In the genomic region with DNA sequence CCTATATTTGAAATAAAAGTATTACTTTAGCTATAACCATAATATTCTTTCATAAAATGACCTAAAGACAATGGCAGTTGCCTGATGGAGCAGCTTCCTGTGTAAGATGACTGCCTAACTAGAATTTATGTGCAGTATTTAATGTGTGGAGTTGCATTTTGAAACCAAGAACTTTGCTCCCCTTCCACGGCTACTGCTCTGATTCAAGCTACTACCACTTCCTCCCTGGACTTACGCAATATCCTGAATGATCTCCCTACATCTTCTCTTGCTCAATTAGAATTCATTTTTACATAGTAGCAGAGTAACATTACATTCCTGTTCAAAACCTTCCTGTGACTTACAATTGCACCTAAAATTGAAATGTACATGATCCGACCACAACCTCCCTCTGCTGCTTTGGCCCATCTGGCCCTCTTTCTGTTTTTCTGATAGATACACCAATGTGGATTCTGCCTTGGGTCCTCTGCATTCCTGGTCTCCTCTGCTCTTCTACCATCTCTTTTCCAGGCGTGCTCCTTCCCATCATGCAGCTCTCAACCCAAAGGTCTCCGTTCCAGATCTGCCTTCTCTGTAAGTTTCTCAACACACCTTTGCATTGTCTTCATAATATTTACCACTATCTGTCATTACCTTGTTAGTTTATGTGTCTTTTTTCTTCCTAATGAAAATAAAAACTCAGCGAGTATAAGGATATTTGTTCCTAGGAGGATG, we compare ENCODE assay signal across 11 cellular contexts. TPM values are rescaled to one million over a fixed set of nuclear protein-coding genes. Genes with fewer than 3 reads are reported as not detected.
DNase-seq lines count a peak whose midpoint lies in the region; ATAC-seq and TF ChIP-seq lines count a peak whose summit lies in the region.
"Had no signal": no experiment of that assay in that cellular context is flagged by ENCODE, and none has a peak within 500 bp of the region (broad histone marks: within the 10 kb centered on the region; RNA-seq: fewer than 3 reads in every experiment).

No MANE protein-coding gene starts in this region.

- CTCF ChIA-PET in AG04450 (lab: Charles Lee): no interaction called here
- CTCF ChIA-PET in activated CD8-positive, alpha-beta T cell treated with anti-CD3 and anti-CD28 coated beads, Interleukin-2, amount 10 ng/mL, durations not matched to agents 7 days and 5 days (lab: Charles Lee): no interaction called here

- H3K27me3 Mint-ChIP-seq in activated CD8-positive, alpha-beta T cell treated with anti-CD3 and anti-CD28 coated beads, Interleukin-2, amount 10 ng/mL, durations not matched to agents 7 days and 5 days (ENCODE audit: low read depth): no peaks in the 10 kb centered on the region

- in situ Hi-C loops in gastrocnemius medialis (cut with MboI; ENCODE audit: low sequenced_read_pairs in 4 of 4): no loop called here

- H3K27ac ChIP-seq in AG04450 (ENCODE audit: low read depth, low read length): peak overlapping the region; percentile 39
- no peak overlapping the region for H3K27ac ChIP-seq in gastrocnemius medialis
- H3K27ac ChIP-seq: VCaP had no signal

- H3K27me3 ChIP-seq in AG04450 (ENCODE audit: control insufficient read depth, insufficient read depth, low read length): no peaks in the 10 kb centered on the region
- no peaks in the 10 kb centered on the region for H3K27me3 ChIP-seq in gastrocnemius medialis

- peak; percentile 53 for ATAC-seq in activated CD8-positive, alpha-beta T cell treated with anti-CD3 and anti-CD28 coated beads, Interleukin-2, amount 10 ng/mL, durations not matched to agents 7 days and 5 days
- ATAC-seq in left colon (peak; percentile 82), gastrocnemius medialis (no peak), HG03135 (IDR thresholded peaks at IDR 0.05; ENCODE audit: unreplicated experiment) (no peak)

- H3K27ac Mint-ChIP-seq in activated CD8-positive, alpha-beta T cell treated with anti-CD3 and anti-CD28 coated beads, Interleukin-2, amount 10 ng/mL, durations not matched to agents 7 days and 5 days: peak overlapping the region; percentile 59

- TF ChIP-seq POLR2A in gastrocnemius medialis (IDR thresholded peaks at IDR 0.05): no peak

- H3K36me3 ChIP-seq in gastrocnemius medialis: no peaks in the 10 kb centered on the region

- peaks cover 13% of the 10 kb centered on the region; the same call in 1 of the 2 replicates for H3K9me3 ChIP-seq in AG04450 (ENCODE audit: control insufficient read depth, insufficient read depth, low read length)
- no peaks in the 10 kb centered on the region for H3K9me3 ChIP-seq in gastrocnemius medialis

- no peaks in the 10 kb centered on the region for H3K36me3 Mint-ChIP-seq in activated CD8-positive, alpha-beta T cell treated with anti-CD3 and anti-CD28 coated beads, Interleukin-2, amount 10 ng/mL, durations not matched to agents 7 days and 5 days (ENCODE audit: low read depth)

- intact Hi-C loops in left colon (cut with DNase I, micrococcal nuclease): no loop called here
- intact Hi-C loops in gastrocnemius medialis (cut with DNase I; ENCODE audit: low total_unique reads): no loop called here

- no peak for TF ChIP-seq CTCF in AG04450 (IDR thresholded peaks at IDR 0.05; ENCODE audit: low read depth, low read length)
- TF ChIP-seq CTCF in gastrocnemius medialis (IDR thresholded peaks at IDR 0.05 in 4 of 5, conservative IDR thresholded peaks at IDR 0.05 in 1 of 5): no peak

- H3K4me3 ChIP-seq in AG04450 (ENCODE audit: low read depth, low read length) (no peak overlapping the region), gastrocnemius medialis (no peak overlapping the region)

- peaks cover 13% of the 10 kb centered on the region for H3K4me1 Mint-ChIP-seq in activated CD8-positive, alpha-beta T cell treated with anti-CD3 and anti-CD28 coated beads, Interleukin-2, amount 10 ng/mL, durations not matched to agents 7 days and 5 days (ENCODE audit: low read depth)

- H3K4me3 Mint-ChIP-seq in activated CD8-positive, alpha-beta T cell treated with anti-CD3 and anti-CD28 coated beads, Interleukin-2, amount 10 ng/mL, durations not matched to agents 7 days and 5 days: no peak overlapping the region

- POLR2A ChIA-PET in AG04450 (lab: Yijun Ruan, JAX): no interaction called here
- POLR2A ChIA-PET in activated CD8-positive, alpha-beta T cell treated with anti-CD3 and anti-CD28 coated beads, Interleukin-2, amount 10 ng/mL, durations not matched to agents 7 days and 5 days (lab: Charles Lee): no interaction called here

- no peaks in the 10 kb centered on the region for H3K4me1 ChIP-seq in gastrocnemius medialis

- no peaks in the 10 kb centered on the region for H3K9me3 Mint-ChIP-seq in activated CD8-positive, alpha-beta T cell treated with anti-CD3 and anti-CD28 coated beads, Interleukin-2, amount 10 ng/mL, durations not matched to agents 7 days and 5 days (ENCODE audit: insufficient read depth)

- DNase-seq in AG04450 (ENCODE audit: low read depth, low spot score) (no peak), HT1080 (ENCODE audit: low read depth) (peak; percentile 68), left colon (no peak), gastrocnemius medialis (no peak), activated gamma-delta T cell (lab: John Stamatoyannopoulos, UW) (no peak), dedifferentiated amniotic fluid mesenchymal stem cell (ENCODE audit: extremely low spot score) (no peak)
- peak; percentile 34 for DNase-seq in activated CD8-positive, alpha-beta T cell treated with anti-CD3 and anti-CD28 coated beads, Interleukin-2, amount 10 ng/mL, durations not matched to agents 7 days and 5 days
- DNase-seq: cerebellar nuclear complex, NCI-H1436 treated with DMSO at 0.1 percent for 48 hours had no signal

RNA-seq across cellular contexts. Expression of gene USP25, which starts 47.4 kb away (rescaled TPM):
- 25.3 and 35.3 TPM in 2 replicates for polyA plus RNA-seq in AG04450 (2011; rRNA removed)
- 28.2 and 51.8 TPM in 2 replicates for polyA minus RNA-seq in AG04450 (2011; rRNA and poly(A)+ RNA removed)
- 17.1 and 18.4 TPM in 2 replicates for total RNA-seq in HT1080 (2014; rRNA removed; shearing (Covaris generic))
- 17.9 and 21.0 TPM in 2 replicates for polyA plus RNA-seq in HT1080 (2015; cell fraction: cytosol; rRNA removed)
- polyA plus RNA-seq in HT1080 (2015; cell fraction: nucleus; rRNA removed): 15.2 and 18.5 TPM in 2 replicates
- total RNA-seq in activated CD8-positive, alpha-beta T cell treated with anti-CD3 and anti-CD28 coated beads, Interleukin-2, amount 10 ng/mL, durations not matched to agents 7 days and 5 days: 10 to 100 TPM; 51.1 to 54.2 TPM
- total RNA-seq in left colon (10 to 100 TPM; 33.8 to 38.9 TPM), gastrocnemius medialis (100 to 1,000 TPM in 3 of 4 donors, 10 to 100 TPM in 1; 99.4 to 130 (median 107) TPM)

Comparison
In these comparisons a context has a peak if more than half of its experiments do, and no peak if none do; other contexts are left out.
1. DNase-seq: peak in HT1080 (single experiment) and activated CD8-positive, alpha-beta T cell treated with anti-CD3 and anti-CD28 coated beads, Interleukin-2, amount 10 ng/mL, durations not matched to agents 7 days and 5 days (single experiment); none in AG04450 (single experiment), left colon (0 of 2), gastrocnemius medialis (0 of 2), activated gamma-delta T cell (single experiment) and dedifferentiated amniotic fluid mesenchymal stem cell (single experiment).
2. ATAC-seq: peak in activated CD8-positive, alpha-beta T cell treated with anti-CD3 and anti-CD28 coated beads, Interleukin-2, amount 10 ng/mL, durations not matched to agents 7 days and 5 days (single experiment) and left colon (single experiment); none in gastrocnemius medialis (0 of 2) and HG03135 (single experiment).